In the genomic region with DNA sequence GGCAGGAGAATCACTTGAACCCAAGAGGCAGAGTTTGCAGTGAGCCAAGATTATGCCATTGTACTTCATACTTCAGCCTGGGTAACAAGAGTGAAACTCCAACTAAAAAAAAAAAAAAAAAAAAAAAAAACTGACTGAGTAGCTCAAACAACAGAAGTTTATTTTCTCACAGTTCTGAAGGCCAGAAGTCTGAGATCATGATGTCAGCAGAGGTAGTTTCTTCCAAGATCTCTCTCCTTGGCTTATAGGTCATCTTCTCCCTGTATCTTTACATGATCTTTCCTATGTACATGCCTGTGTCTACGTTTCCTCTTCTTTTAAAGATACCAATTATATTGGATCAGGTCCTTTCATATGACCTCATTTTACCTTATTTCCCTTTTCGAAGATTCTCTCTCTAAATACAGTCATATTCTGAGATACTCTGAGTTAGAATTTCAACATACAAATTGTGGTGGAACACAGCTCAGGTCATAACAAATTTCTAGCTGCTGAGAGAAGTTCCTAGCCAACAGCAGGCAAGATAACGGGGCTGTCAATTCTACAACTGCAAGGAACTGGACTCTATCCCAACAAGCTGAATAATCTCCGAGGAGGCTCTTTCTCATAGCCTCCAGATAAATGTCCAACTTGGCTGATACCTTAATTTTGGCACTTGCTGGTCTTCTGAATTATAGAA, we compare ENCODE assay signal across 17 cellular contexts.
DNase-seq lines count a peak whose midpoint lies in the region; ATAC-seq and TF ChIP-seq lines count a peak whose summit lies in the region.
"Had no signal": no experiment of that assay in that cellular context is flagged by ENCODE, and none has a peak within 500 bp of the region (broad histone marks: within the 10 kb centered on the region; RNA-seq: fewer than 3 reads in every experiment).

No MANE protein-coding gene starts in this region.

- no peaks in the 10 kb centered on the region for H3K79me2 ChIP-seq in GM23338 (replicated peaks; ENCODE audit: insufficient read depth)

- H3K36me3 Mint-ChIP-seq in GM23338 (ENCODE audit: low read depth): no peaks in the 10 kb centered on the region
- H3K36me3 Mint-ChIP-seq: CD4-positive, alpha-beta memory T cell had no signal

- H3K9me3 Mint-ChIP-seq in GM23338: no peaks in the 10 kb centered on the region

- no peaks in the 10 kb centered on the region for H4K20me1 ChIP-seq in GM23338 (replicated peaks; ENCODE audit: insufficient read depth)

- H3K36me3 ChIP-seq in uterus: no peaks in the 10 kb centered on the region
- no peaks in the 10 kb centered on the region for H3K36me3 ChIP-seq in GM23338 (ENCODE audit: insufficient read depth)
- H3K36me3 ChIP-seq: SJSA1 had no signal

- H3K9me3 ChIP-seq in uterus: no peaks in the 10 kb centered on the region
- H3K9me3 ChIP-seq: SJSA1 had no signal

- H3F3A ChIP-seq in GM23338 (replicated peaks; ENCODE audit: low read depth): no peaks in the 10 kb centered on the region

- TF ChIP-seq CTCF in VCaP (conservative IDR thresholded peaks at IDR 0.05): no peak
- TF ChIP-seq CTCF in fibroblast of pulmonary artery (IDR thresholded peaks at IDR 0.05; ENCODE audit: low read length, missing control alignments): no peak
- TF ChIP-seq CTCF in uterus (IDR thresholded peaks at IDR 0.05): no peak
- TF ChIP-seq CTCF in GM23338 (conservative IDR thresholded peaks at IDR 0.05; ENCODE audit: low read depth in 2 of 2): no peak

- H3K27me3 Mint-ChIP-seq in GM23338 (ENCODE audit: insufficient read depth, low read depth, poor library complexity): no peaks in the 10 kb centered on the region
- H3K27me3 Mint-ChIP-seq: CD4-positive, alpha-beta memory T cell had no signal

- H3K4me1 ChIP-seq in uterus (no peaks in the 10 kb centered on the region), GM23338 (ENCODE audit: insufficient read depth) (no peaks in the 10 kb centered on the region)
- H3K4me1 ChIP-seq: SJSA1 had no signal

- TF ChIP-seq POLR2A in uterus (IDR thresholded peaks at IDR 0.05): no peak

- no peaks in the 10 kb centered on the region for H3K4me1 Mint-ChIP-seq in GM23338
- H3K4me1 Mint-ChIP-seq: CD4-positive, alpha-beta memory T cell had no signal

- peak; percentile 95 for ATAC-seq in left ventricle myocardium superior
- ATAC-seq in GM23338: no peak

- H3K27ac Mint-ChIP-seq in GM23338: no peak overlapping the region
- H3K27ac Mint-ChIP-seq: CD4-positive, alpha-beta memory T cell had no signal

- no peak overlapping the region for H3K4me2 ChIP-seq in GM23338

- no peak overlapping the region for H3K4me3 Mint-ChIP-seq in GM23338
- H3K4me3 Mint-ChIP-seq: CD4-positive, alpha-beta memory T cell had no signal

- intact Hi-C loops in left ventricle myocardium superior (cut with micrococcal nuclease): no loop called here
- intact Hi-C loops in uterus (cut with DNase I; ENCODE audit: low total_unique reads): no loop called here

- H3K9me2 ChIP-seq in GM23338 (ENCODE audit: insufficient read depth): peaks cover 5% of the 10 kb centered on the region; the same call in 1 of the 2 replicates

- no peaks in the 10 kb centered on the region for H3K27me3 ChIP-seq in uterus
- H3K27me3 ChIP-seq in GM23338 (ENCODE audit: insufficient read depth): no peaks in the 10 kb centered on the region
- H3K27me3 ChIP-seq: SJSA1 had no signal

- H2AFZ ChIP-seq in GM23338: no peak overlapping the region

- no peak overlapping the region for H3K4me3 ChIP-seq in fibroblast of pulmonary artery (replicated peaks; ENCODE audit: low read depth, low read length)
- H3K4me3 ChIP-seq in uterus: no peak overlapping the region
- no peak overlapping the region for H3K4me3 ChIP-seq in GM23338
- H3K4me3 ChIP-seq: SJSA1 had no signal

- DNase-seq in fibroblast of pulmonary artery (ENCODE audit: low read depth) (peak; percentile 57), left ventricle myocardium superior (no peak), uterus (peak; percentile 54 to 64), 8988T (no peak), GM23338 (ENCODE audit: low spot score) (no peak), dermis blood vessel endothelial cell (no peak), GM03348 (ENCODE audit: low spot score) (no peak)
- DNase-seq: Calu3; CD4-positive, alpha-beta memory T cell; HCEC 1CT; NCI-H187; NCI-H526 treated with DMSO at 0.1 percent for 48 hours; OCI-M1 had no signal

- H3K27ac ChIP-seq in VCaP: peak overlapping the region; percentile 63
- peak overlapping the region; percentile 81 to 83 for H3K27ac ChIP-seq in uterus
- no peak overlapping the region for H3K27ac ChIP-seq in GM23338 (ENCODE audit: low read depth)
- H3K27ac ChIP-seq: HL-60, RWPE1, SJSA1 had no signal

TF ChIP-seq in GM23338, 12 proteins besides CTCF, POLR2A, EP300 and RAD21:
- TF ChIP-seq ZNF114 (CRISPR knock-in tag; IDR thresholded peaks at IDR 0.05) (no peak), NANOG (IDR thresholded peaks at IDR 0.05; ENCODE audit: borderline replicate concordance) (no peak), CREB1 (CRISPR knock-in tag; IDR thresholded peaks at IDR 0.05; ENCODE audit: low read depth) (no peak)
- TF ChIP-seq, protein P1, sequence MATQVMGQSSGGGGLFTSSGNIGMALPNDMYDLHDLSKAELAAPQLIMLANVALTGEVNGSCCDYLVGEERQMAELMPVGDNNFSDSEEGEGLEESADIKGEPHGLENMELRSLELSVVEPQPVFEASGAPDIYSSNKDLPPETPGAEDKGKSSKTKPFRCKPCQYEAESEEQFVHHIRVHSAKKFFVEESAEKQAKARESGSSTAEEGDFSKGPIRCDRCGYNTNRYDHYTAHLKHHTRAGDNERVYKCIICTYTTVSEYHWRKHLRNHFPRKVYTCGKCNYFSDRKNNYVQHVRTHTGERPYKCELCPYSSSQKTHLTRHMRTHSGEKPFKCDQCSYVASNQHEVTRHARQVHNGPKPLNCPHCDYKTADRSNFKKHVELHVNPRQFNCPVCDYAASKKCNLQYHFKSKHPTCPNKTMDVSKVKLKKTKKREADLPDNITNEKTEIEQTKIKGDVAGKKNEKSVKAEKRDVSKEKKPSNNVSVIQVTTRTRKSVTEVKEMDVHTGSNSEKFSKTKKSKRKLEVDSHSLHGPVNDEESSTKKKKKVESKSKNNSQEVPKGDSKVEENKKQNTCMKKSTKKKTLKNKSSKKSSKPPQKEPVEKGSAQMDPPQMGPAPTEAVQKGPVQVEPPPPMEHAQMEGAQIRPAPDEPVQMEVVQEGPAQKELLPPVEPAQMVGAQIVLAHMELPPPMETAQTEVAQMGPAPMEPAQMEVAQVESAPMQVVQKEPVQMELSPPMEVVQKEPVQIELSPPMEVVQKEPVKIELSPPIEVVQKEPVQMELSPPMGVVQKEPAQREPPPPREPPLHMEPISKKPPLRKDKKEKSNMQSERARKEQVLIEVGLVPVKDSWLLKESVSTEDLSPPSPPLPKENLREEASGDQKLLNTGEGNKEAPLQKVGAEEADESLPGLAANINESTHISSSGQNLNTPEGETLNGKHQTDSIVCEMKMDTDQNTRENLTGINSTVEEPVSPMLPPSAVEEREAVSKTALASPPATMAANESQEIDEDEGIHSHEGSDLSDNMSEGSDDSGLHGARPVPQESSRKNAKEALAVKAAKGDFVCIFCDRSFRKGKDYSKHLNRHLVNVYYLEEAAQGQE (IDR thresholded peaks at IDR 0.05; ENCODE audit: unreplicated experiment): no peak

Comparison
In these comparisons a context has a peak if more than half of its experiments do, and no peak if none do; other contexts are left out.
1. DNase-seq: peak in fibroblast of pulmonary artery (single experiment) and uterus (2 of 2); none in left ventricle myocardium superior (single experiment), 8988T (single experiment), GM23338 (single experiment), dermis blood vessel endothelial cell (single experiment) and GM03348 (single experiment).